Comparison of ENCODE assay signal across 19 cellular contexts in genomic region chr1:17155257-17155895, GRCh38. TPM values are rescaled to one million over a fixed set of nuclear protein-coding genes. Genes with fewer than 3 reads are reported as not detected.
"Had no signal": no experiment of that assay in that cellular context is flagged by ENCODE, and none has a peak within 500 bp of the region (broad histone marks: within the 10 kb centered on the region; RNA-seq: fewer than 3 reads in every experiment).

No MANE protein-coding gene starts in this region.

- H3K36me3 ChIP-seq: colonic mucosa, lower lobe of right lung, right lobe of liver, spleen, uterus had no signal

- H3K27me3 ChIP-seq: colonic mucosa, right lobe of liver, uterus had no signal

- ATAC-seq: activated T-helper 17 cell treated with anti-CD3 and anti-CD28 coated beads, Interleukin-2, amount 50 U/mL, for 72 hours; esophagus mucosa; left cardiac atrium; lower lobe of right lung had no signal

- H3K4me1 ChIP-seq: colonic mucosa, lower lobe of right lung, right lobe of liver, spleen, uterus had no signal

- H3K4me1 Mint-ChIP-seq: activated T-helper 17 cell treated with anti-CD3 and anti-CD28 coated beads, Interleukin-2, amount 50 U/mL, for 72 hours; immature natural killer cell; mesothelial cell of epicardium had no signal

- H3K4me3 ChIP-seq: colonic mucosa, lower lobe of right lung, right lobe of liver, spleen, uterus had no signal

- H3K27ac ChIP-seq: colonic mucosa, lower lobe of right lung, right lobe of liver, spleen, uterus, VCaP had no signal

- H3K27ac Mint-ChIP-seq: activated T-helper 17 cell treated with anti-CD3 and anti-CD28 coated beads, Interleukin-2, amount 50 U/mL, for 72 hours; immature natural killer cell; mesothelial cell of epicardium had no signal

- H3K4me3 Mint-ChIP-seq: activated T-helper 17 cell treated with anti-CD3 and anti-CD28 coated beads, Interleukin-2, amount 50 U/mL, for 72 hours; immature natural killer cell; mesothelial cell of epicardium had no signal

- DNase-seq: activated CD4-positive, alpha-beta T cell treated with anti-CD3 and anti-CD28 coated beads for 1 hour; activated CD4-positive, alpha-beta T cell treated with anti-CD3 and anti-CD28 coated beads, Interleukin-2, amount 50 U/mL, for 4 hours; activated naive CD4-positive, alpha-beta T cell treated with Interleukin-2 at 50 U/mL for 16 hours; activated T-cell treated with anti-CD3 and anti-CD28 coated beads for 4 hours; colonic mucosa; foreskin fibroblast; immature natural killer cell; left cardiac atrium; lower lobe of right lung; right lobe of liver; spleen; uterus had no signal

- H3K9me3 ChIP-seq: colonic mucosa, right lobe of liver, uterus had no signal

RNA-seq across cellular contexts. Expression of gene PADI2, which starts 36.1 kb away (rescaled TPM):
- total RNA-seq: pulmonary artery endothelial cell; T-helper 1 cell treated with Interleukin-12 subunit alpha and Interleukin-12 subunit beta and Interleukin-4 antibody, amounts not matched to agents 30 ng/mL and 1 ng/mL, for 36 hours had no signal

RNA-seq across cellular contexts. Expression of gene PADI1, which starts 49.6 kb away (rescaled TPM):
- total RNA-seq: activated T-helper 17 cell treated with anti-CD3 and anti-CD28 coated beads, Interleukin-2, amount 50 U/mL, for 72 hours; cardiac septum; left cardiac atrium; lower lobe of right lung; mesothelial cell of epicardium; pulmonary artery endothelial cell; T-helper 1 cell treated with Interleukin-12 subunit alpha and Interleukin-12 subunit beta and Interleukin-4 antibody, amounts not matched to agents 30 ng/mL and 1 ng/mL, for 36 hours had no signal
- polyA plus RNA-seq: immature natural killer cell had no signal
